Comparison of ENCODE assay signal across 11 cellular contexts in genomic region chr3:128438488-128439072, GRCh38.
DNase-seq lines count a peak whose midpoint lies in the region; ATAC-seq, FAIRE-seq and TF ChIP-seq lines count a peak whose summit lies in the region.
"Had no signal": no experiment of that assay in that cellular context is flagged by ENCODE, and none has a peak within 500 bp of the region (broad histone marks: within the 10 kb centered on the region; RNA-seq: fewer than 3 reads in every experiment).

No MANE protein-coding gene starts in this region.

- ATAC-seq in GM18519 (IDR thresholded peaks at IDR 0.05; ENCODE audit: low FRiP score, unreplicated experiment) (no peak), HG02981 (IDR thresholded peaks at IDR 0.05; ENCODE audit: unreplicated experiment) (no peak)
- ATAC-seq in stimulated activated naive CD8-positive, alpha-beta T cell treated with anti-CD3 and anti-CD28 coated beads, Interleukin-15, amount 100 ng/mL, for 72 hours = no peak

- no peak overlapping the region for H3K27ac Mint-ChIP-seq in stimulated activated naive CD8-positive, alpha-beta T cell treated with anti-CD3 and anti-CD28 coated beads, Interleukin-15, amount 100 ng/mL, for 72 hours

- FAIRE-seq in D721Med (lab: Jason Lieb, UNC) = no peak
- FAIRE-seq: islet of Langerhans had no signal

- H3K4me3 ChIP-seq in HFF-Myc (replicated peaks; ENCODE audit: low read depth, low read length) = no peak overlapping the region

- no peak overlapping the region for H3K27ac ChIP-seq in VCaP

- TF ChIP-seq CTCF in D721Med (IDR thresholded peaks at IDR 0.05; ENCODE audit: insufficient read depth, missing control alignments) (peak; percentile 37), HFF-Myc (IDR thresholded peaks at IDR 0.05; ENCODE audit: low read depth, low read length, missing control alignments) (peak; percentile 64), VCaP (conservative IDR thresholded peaks at IDR 0.05) (peak; percentile 26; the same call in 1 of the 2 replicates)

- H3K4me3 Mint-ChIP-seq in stimulated activated naive CD8-positive, alpha-beta T cell treated with anti-CD3 and anti-CD28 coated beads, Interleukin-15, amount 100 ng/mL, for 72 hours = no peak overlapping the region

- DNase-seq in D721Med (ENCODE audit: insufficient read length, low spot score) (no peak), HFF-Myc (ENCODE audit: extremely low read depth, low read depth) (no peak), iPS-NIHi7 (ENCODE audit: extremely low spot score) (peak; percentile 75), NCI-H2081 treated with DMSO at 0.1 percent for 48 hours (lab: John Stamatoyannopoulos, UW) (no peak)
- no peak for DNase-seq in stimulated activated naive CD8-positive, alpha-beta T cell treated with anti-CD3 and anti-CD28 coated beads, Interleukin-15, amount 100 ng/mL, for 72 hours
- DNase-seq: GF-D8, NCI-H345 had no signal

- peaks cover 56% of the 10 kb centered on the region for H3K27me3 Mint-ChIP-seq in stimulated activated naive CD8-positive, alpha-beta T cell treated with anti-CD3 and anti-CD28 coated beads, Interleukin-15, amount 100 ng/mL, for 72 hours

- H3K4me1 Mint-ChIP-seq in stimulated activated naive CD8-positive, alpha-beta T cell treated with anti-CD3 and anti-CD28 coated beads, Interleukin-15, amount 100 ng/mL, for 72 hours = no peaks in the 10 kb centered on the region

- no peaks in the 10 kb centered on the region for H3K9me3 Mint-ChIP-seq in stimulated activated naive CD8-positive, alpha-beta T cell treated with anti-CD3 and anti-CD28 coated beads, Interleukin-15, amount 100 ng/mL, for 72 hours
